In the genomic region with DNA sequence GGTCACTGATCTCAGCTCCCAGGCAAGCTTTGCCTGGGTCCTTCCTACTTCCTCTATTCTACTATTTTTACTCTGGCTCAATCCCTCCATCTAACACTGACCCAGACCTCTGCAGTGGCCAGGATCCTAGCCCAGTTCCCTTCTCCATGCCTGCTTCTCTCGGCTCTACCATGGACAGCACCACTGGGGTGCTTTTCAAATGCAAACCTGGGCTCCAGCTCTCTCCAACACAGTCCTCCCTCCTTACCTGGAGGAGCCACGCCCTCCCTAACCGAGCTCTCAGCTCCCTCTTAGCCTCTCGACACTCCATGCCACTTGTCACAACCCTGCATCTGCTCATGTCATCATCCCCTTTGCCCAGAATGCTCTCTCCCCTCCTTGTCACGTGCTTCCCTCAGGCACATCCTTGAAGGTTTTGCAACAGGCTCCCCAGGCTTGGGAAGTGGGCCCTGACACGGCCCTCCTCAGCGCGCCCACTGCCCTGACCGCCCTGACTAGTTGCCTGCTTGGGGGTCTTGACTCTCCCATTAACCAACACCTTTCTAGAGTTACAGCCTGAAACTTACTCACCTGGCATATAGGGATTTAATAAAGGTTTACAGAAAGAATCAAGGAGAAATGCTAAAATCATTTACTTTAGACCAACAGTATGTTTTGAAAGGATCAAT, we compare ENCODE assay signal across 15 cellular contexts. TPM values are rescaled to one million over a fixed set of nuclear protein-coding genes. Genes with fewer than 3 reads are reported as not detected.
DNase-seq lines count a peak whose midpoint lies in the region; ATAC-seq lines count a peak whose summit lies in the region.
"Had no signal": no experiment of that assay in that cellular context is flagged by ENCODE, and none has a peak within 500 bp of the region (broad histone marks: within the 10 kb centered on the region; RNA-seq: fewer than 3 reads in every experiment).

No MANE protein-coding gene starts in this region.

- peaks cover 14% of the 10 kb centered on the region for H3K4me1 Mint-ChIP-seq in activated T-cell treated with anti-CD3 and anti-CD28 coated beads, Interleukin-2, amount 50 U/mL, for 24 hours (ENCODE audit: low read depth)
- H3K4me1 Mint-ChIP-seq in T-helper 17 cell, result peaks cover 18% of the 10 kb centered on the region
- peaks cover 18% of the 10 kb centered on the region for H3K4me1 Mint-ChIP-seq in stimulated activated effector memory CD8-positive, alpha-beta T cell treated with anti-CD3 and anti-CD28 coated beads, Interleukin-12 subunit alpha, Interleukin-12 subunit beta, amount 100 ng/mL, for 72 hours

- no peaks in the 10 kb centered on the region for H3K9me3 ChIP-seq in T-helper 17 cell (ENCODE audit: control insufficient read depth, low read length, poor library complexity, severe bottlenecking)
- H3K9me3 ChIP-seq: adrenal gland had no signal

- no peaks in the 10 kb centered on the region for H3K27me3 Mint-ChIP-seq in activated T-cell treated with anti-CD3 and anti-CD28 coated beads, Interleukin-2, amount 50 U/mL, for 24 hours
- H3K27me3 Mint-ChIP-seq in T-helper 17 cell, result no peaks in the 10 kb centered on the region
- H3K27me3 Mint-ChIP-seq: IgD-negative memory B cell had no signal

- H3K9me3 Mint-ChIP-seq in activated T-cell treated with anti-CD3 and anti-CD28 coated beads, Interleukin-2, amount 50 U/mL, for 24 hours, result no peaks in the 10 kb centered on the region
- H3K9me3 Mint-ChIP-seq in stimulated activated effector memory CD8-positive, alpha-beta T cell treated with anti-CD3 and anti-CD28 coated beads, Interleukin-12 subunit alpha, Interleukin-12 subunit beta, amount 100 ng/mL, for 72 hours, result no peaks in the 10 kb centered on the region
- H3K9me3 Mint-ChIP-seq: IgD-negative memory B cell had no signal

- ATAC-seq in T-helper 17 cell (no peak), GM21447 (IDR thresholded peaks at IDR 0.05; ENCODE audit: unreplicated experiment) (no peak), GM19397 (IDR thresholded peaks at IDR 0.05; ENCODE audit: unreplicated experiment) (no peak)
- no peak for ATAC-seq in stimulated activated effector memory CD8-positive, alpha-beta T cell treated with anti-CD3 and anti-CD28 coated beads, Interleukin-12 subunit alpha, Interleukin-12 subunit beta, amount 100 ng/mL, for 72 hours

- no peak for DNase-seq in activated T-cell treated with anti-CD3 and anti-CD28 coated beads, Interleukin-2, amount 50 U/mL, for 24 hours
- DNase-seq in activated T-cell treated with anti-CD3 and anti-CD28 coated beads, Interleukin-2, amount 50 U/mL, for 48 hours, result no peak
- DNase-seq in T-helper 17 cell (no peak), iPS-NIHi11 (ENCODE audit: low spot score) (peak; percentile 78), T-helper 1 cell (no peak)
- no peak for DNase-seq in stimulated activated effector memory CD8-positive, alpha-beta T cell treated with anti-CD3 and anti-CD28 coated beads, Interleukin-12 subunit alpha, Interleukin-12 subunit beta, amount 100 ng/mL, for 72 hours (ENCODE audit: low spot score in 2 of 2)
- DNase-seq: adrenal gland, COR-L47, NCI-H2081, NCI-H748 treated with DMSO at 0.1 percent for 48 hours, occipital lobe, RPMI8226 had no signal

- peak overlapping the region; percentile 48 for H3K27ac Mint-ChIP-seq in activated T-cell treated with anti-CD3 and anti-CD28 coated beads, Interleukin-2, amount 50 U/mL, for 24 hours
- peak overlapping the region; percentile 89 for H3K27ac Mint-ChIP-seq in T-helper 17 cell
- peak overlapping the region; percentile 86 for H3K27ac Mint-ChIP-seq in stimulated activated effector memory CD8-positive, alpha-beta T cell treated with anti-CD3 and anti-CD28 coated beads, Interleukin-12 subunit alpha, Interleukin-12 subunit beta, amount 100 ng/mL, for 72 hours

- peaks cover 98% of the 10 kb centered on the region for H3K36me3 Mint-ChIP-seq in activated T-cell treated with anti-CD3 and anti-CD28 coated beads, Interleukin-2, amount 50 U/mL, for 24 hours (ENCODE audit: low read depth)
- peaks cover 25% of the 10 kb centered on the region for H3K36me3 Mint-ChIP-seq in T-helper 17 cell (ENCODE audit: low read depth)
- peaks cover 94% of the 10 kb centered on the region for H3K36me3 Mint-ChIP-seq in stimulated activated effector memory CD8-positive, alpha-beta T cell treated with anti-CD3 and anti-CD28 coated beads, Interleukin-12 subunit alpha, Interleukin-12 subunit beta, amount 100 ng/mL, for 72 hours
- H3K36me3 Mint-ChIP-seq: IgD-negative memory B cell had no signal

- H3K4me3 Mint-ChIP-seq in activated T-cell treated with anti-CD3 and anti-CD28 coated beads, Interleukin-2, amount 50 U/mL, for 24 hours, result no peak overlapping the region
- H3K4me3 Mint-ChIP-seq in T-helper 17 cell, result no peak overlapping the region
- H3K4me3 Mint-ChIP-seq in stimulated activated effector memory CD8-positive, alpha-beta T cell treated with anti-CD3 and anti-CD28 coated beads, Interleukin-12 subunit alpha, Interleukin-12 subunit beta, amount 100 ng/mL, for 72 hours, result no peak overlapping the region
- H3K4me3 Mint-ChIP-seq: IgD-negative memory B cell had no signal

RNA-seq across cellular contexts. Expression of a gene that starts 41.6 kb away (rescaled TPM):
- 100 to 1,000 TPM; 159 to 164 TPM for total RNA-seq in T-helper 17 cell

RNA-seq across cellular contexts. Expression of a gene that starts 48.7 kb away (rescaled TPM):
- 100 to 1,000 TPM; 122 to 123 TPM for total RNA-seq in T-helper 17 cell
